In genomic region chr6:105380634-105381033, GRCh38 we compare ENCODE assay signal across 18 cellular contexts.
"Had no signal": no experiment of that assay in that cellular context is flagged by ENCODE, and none has a peak within 500 bp of the region (broad histone marks: within the 10 kb centered on the region; RNA-seq: fewer than 3 reads in every experiment).

No MANE protein-coding gene starts in this region.

- H3K4me3 ChIP-seq: coronary artery, heart left ventricle, neural progenitor cell, ovary, right atrium auricular region, sigmoid colon, skin epidermis, tibial artery, upper lobe of right lung had no signal

- H3K36me3 Mint-ChIP-seq: natural killer cell treated with Interleukin-12 subunit alpha and Interleukin-12 subunit beta and Interleukin-15 and Interleukin-18, amount 100 ng/mL, for 72 hours had no signal

- ATAC-seq: heart left ventricle; left lobe of liver; natural killer cell treated with Interleukin-12 subunit alpha and Interleukin-12 subunit beta and Interleukin-15 and Interleukin-18, amount 100 ng/mL, for 72 hours; upper lobe of right lung had no signal

- DNase-seq: effector CD8-positive, alpha-beta T cell; foreskin melanocyte; heart left ventricle; hypothalamus; kidney glomerular epithelial cell; nucleus accumbens; ovary; sigmoid colon; stimulated activated CD4-positive, alpha-beta T cell treated with anti-CD3 and anti-CD28 coated beads, Interleukin-12 subunit alpha, Interleukin-12 subunit beta, amount 100 ng/mL, for 4 hours; stimulated activated naive CD4-positive, alpha-beta T cell treated with Interleukin-2 at 50 U/mL for 16 hours; tibial artery; upper lobe of right lung had no signal

- H3K36me3 ChIP-seq: neural progenitor cell, ovary had no signal

- H3K4me1 ChIP-seq: right atrium auricular region had no signal

- H3K4me3 Mint-ChIP-seq: natural killer cell treated with Interleukin-12 subunit alpha and Interleukin-12 subunit beta and Interleukin-15 and Interleukin-18, amount 100 ng/mL, for 72 hours; neural progenitor cell had no signal

- H3K9me3 ChIP-seq: heart left ventricle, ovary, right atrium auricular region, sigmoid colon, tibial artery, upper lobe of right lung had no signal

- H3K9me3 Mint-ChIP-seq: natural killer cell treated with Interleukin-12 subunit alpha and Interleukin-12 subunit beta and Interleukin-15 and Interleukin-18, amount 100 ng/mL, for 72 hours; neural progenitor cell had no signal

- H3K27ac Mint-ChIP-seq: natural killer cell treated with Interleukin-12 subunit alpha and Interleukin-12 subunit beta and Interleukin-15 and Interleukin-18, amount 100 ng/mL, for 72 hours; neural progenitor cell had no signal

- H3K27me3 ChIP-seq: heart left ventricle, neural progenitor cell, ovary, right atrium auricular region, sigmoid colon, tibial artery, upper lobe of right lung had no signal

- H3K9ac ChIP-seq: neural progenitor cell had no signal

- H3K27ac ChIP-seq: coronary artery, heart left ventricle, neural progenitor cell, ovary, right atrium auricular region, sigmoid colon, skin epidermis, tibial artery, upper lobe of right lung had no signal

- H3K27me3 Mint-ChIP-seq: natural killer cell treated with Interleukin-12 subunit alpha and Interleukin-12 subunit beta and Interleukin-15 and Interleukin-18, amount 100 ng/mL, for 72 hours had no signal
